ENCODE assay signal across 1 cellular context in genomic region chr5:159032656-159033350, GRCh38.
TF ChIP-seq lines count a peak whose summit lies in the region.

No MANE protein-coding gene starts in this region.

TF ChIP-seq in GM12878, 131 proteins besides CTCF, POLR2A, EP300 and RAD21 (continued from another document):
- TF ChIP-seq USF2 (IDR thresholded peaks at IDR 0.05; ENCODE audit: borderline replicate concordance, low read depth, low read length) (no peak), E2F8 (IDR thresholded peaks at IDR 0.05; ENCODE audit: low read depth, partially characterized antibody) (no peak), CREM (IDR thresholded peaks at IDR 0.05; ENCODE audit: low read depth) (no peak), KLF5 (IDR thresholded peaks at IDR 0.05; ENCODE audit: partially characterized antibody) (no peak), POLR2AphosphoS2 (IDR thresholded peaks at IDR 0.05; ENCODE audit: low read depth, low read length) (no peak), CBX3 (IDR thresholded peaks at IDR 0.05; ENCODE audit: borderline replicate concordance, low read depth) (no peak), RCOR1 (conservative IDR thresholded peaks at IDR 0.05; ENCODE audit: low read depth, low read length) (no peak), IRF5 (IDR thresholded peaks at IDR 0.05; ENCODE audit: borderline replicate concordance) (no peak), RBBP5 (conservative IDR thresholded peaks at IDR 0.05) (no peak), ATF7 (IDR thresholded peaks at IDR 0.05; ENCODE audit: low read depth) (no peak), JUNB (IDR thresholded peaks at IDR 0.05) (no peak), CBX5 (IDR thresholded peaks at IDR 0.05; ENCODE audit: low read depth) (no peak), PAX5 (IDR thresholded peaks at IDR 0.05; ENCODE audit: borderline replicate concordance, low read depth, low read length) (no peak)
